In genomic region chr21:44960141-44961092, GRCh38 we compare ENCODE assay signal across 24 cellular contexts. TPM values are rescaled to one million over a fixed set of nuclear protein-coding genes. Genes with fewer than 3 reads are reported as not detected.
DNase-seq lines count a peak whose midpoint lies in the region; ATAC-seq, FAIRE-seq and TF ChIP-seq lines count a peak whose summit lies in the region.
"Had no signal": no experiment of that assay in that cellular context is flagged by ENCODE, and none has a peak within 500 bp of the region (broad histone marks: within the 10 kb centered on the region; RNA-seq: fewer than 3 reads in every experiment).

No MANE protein-coding gene starts in this region.

- H3K27me3 ChIP-seq in heart left ventricle (no peaks in the 10 kb centered on the region), endothelial cell of umbilical vein (ENCODE audit: control insufficient read depth in 2 of 2, insufficient read depth in 2 of 2, low read length in 2 of 2) (no peaks in the 10 kb centered on the region), uterus (no peaks in the 10 kb centered on the region)

- H3K27ac ChIP-seq in heart left ventricle: peak overlapping the region in 9 of 12 donors; percentile 15 to 86 (median 77)
- peak overlapping the region; percentile 25 for H3K27ac ChIP-seq in endothelial cell of umbilical vein (ENCODE audit: insufficient read depth, low read depth, low read length)
- H3K27ac ChIP-seq in uterus: peak overlapping the region; percentile 65 to 77
- H3K27ac ChIP-seq: C4-2B had no signal

- dilution Hi-C loops in endothelial cell of umbilical vein (cut with MboI; ENCODE audit: extremely low pct_ligation_motif_present, low sequenced_read_pairs): no loop called here

- no peak overlapping the region for H3K9ac ChIP-seq in endothelial cell of umbilical vein (replicated peaks; ENCODE audit: extremely low read depth, insufficient read depth, low read length)
- H3K9ac ChIP-seq: SK-N-SH had no signal

- H3K9me1 ChIP-seq in endothelial cell of umbilical vein (replicated peaks; ENCODE audit: control insufficient read depth, extremely low read depth, insufficient read depth, low read length): no peaks in the 10 kb centered on the region

- peaks cover 32% of the 10 kb centered on the region for H3K36me3 Mint-ChIP-seq in osteocyte (ENCODE audit: unreplicated experiment)

- H3K36me3 ChIP-seq in heart left ventricle (peaks cover 0 to 44% (median 6%) of the 10 kb centered on the region in 9 donors), endothelial cell of umbilical vein (ENCODE audit: control insufficient read depth in 2 of 2, extremely low read depth in 1 of 2, insufficient read depth in 2 of 2, low read length in 2 of 2) (peaks cover 5 to 10% of the 10 kb centered on the region in 2 experiments), uterus (no peaks in the 10 kb centered on the region)

- H3K79me2 ChIP-seq in endothelial cell of umbilical vein (ENCODE audit: control insufficient read depth, insufficient read depth, low read length): peaks cover 27% of the 10 kb centered on the region

- no peak overlapping the region for H2AFZ ChIP-seq in endothelial cell of umbilical vein (ENCODE audit: low read depth, low read length)

- POLR2A ChIA-PET in endothelial cell of umbilical vein (lab: Charles Lee): no interaction called here

- WGBS in heart left ventricle, 4 donors: 91 to 92% (median 91%) methylated on average over 22 to 23 of the region's 23 CpGs

- no peak overlapping the region for H3K4me3 ChIP-seq in heart left ventricle
- H3K4me3 ChIP-seq in endothelial cell of umbilical vein (replicated peaks in 1 of 3; ENCODE audit: insufficient read depth in 1 of 3, low read depth in 1 of 3, low read length in 3 of 3): no peak overlapping the region
- no peak overlapping the region for H3K4me3 ChIP-seq in uterus

- no peak for ATAC-seq in heart left ventricle
- ATAC-seq in HG03432 (IDR thresholded peaks at IDR 0.05; ENCODE audit: unreplicated experiment): no peak
- no peak for ATAC-seq in HG03520 (IDR thresholded peaks at IDR 0.05; ENCODE audit: unreplicated experiment)
- ATAC-seq: activated T-helper 17 cell treated with anti-CD3 and anti-CD28 coated beads, Interleukin-2, amount 50 U/mL, for 72 hours; stimulated activated naive CD8-positive, alpha-beta T cell treated with anti-CD3 and anti-CD28 coated beads, Interleukin-15, amount 100 ng/mL, for 72 hours had no signal

- peak overlapping the region; percentile 56 for H3K27ac Mint-ChIP-seq in osteocyte (ENCODE audit: unreplicated experiment)
- H3K27ac Mint-ChIP-seq: activated naive CD8-positive, alpha-beta T cell treated with anti-CD3 and anti-CD28 coated beads, Interleukin-2, amount 10 ng/mL, durations not matched to agents 7 days and 5 days; activated T-helper 17 cell treated with anti-CD3 and anti-CD28 coated beads, Interleukin-2, amount 50 U/mL, for 72 hours had no signal

- no TSS peak for BruUV-seq in endothelial cell of umbilical vein (replicated peaks; lab: Mats Ljungman, UMichigan)

- FAIRE-seq in endothelial cell of umbilical vein (lab: Jason Lieb, UNC): no peak
- FAIRE-seq: GM12891, keratinocyte had no signal

- CTCF ChIA-PET in endothelial cell of umbilical vein (lab: Charles Lee): interaction anchor here (0.9 to 6.5 kb wide), 4 partner anchors 11 to 177 kb away, joined by 3 to 52 read pairs (median 36); no protein-coding TSS in a partner anchor

- H3K4me2 ChIP-seq in endothelial cell of umbilical vein (ENCODE audit: insufficient read depth, low read length): no peak overlapping the region
- H3K4me2 ChIP-seq: SK-N-SH had no signal

- H3K9me3 Mint-ChIP-seq in osteocyte (ENCODE audit: unreplicated experiment): no peaks in the 10 kb centered on the region
- H3K9me3 Mint-ChIP-seq: activated naive CD8-positive, alpha-beta T cell treated with anti-CD3 and anti-CD28 coated beads, Interleukin-2, amount 10 ng/mL, durations not matched to agents 7 days and 5 days; activated T-helper 17 cell treated with anti-CD3 and anti-CD28 coated beads, Interleukin-2, amount 50 U/mL, for 72 hours; stimulated activated naive CD8-positive, alpha-beta T cell treated with anti-CD3 and anti-CD28 coated beads, Interleukin-15, amount 100 ng/mL, for 72 hours had no signal

- DNase-seq in heart left ventricle: peak in 2 of 5 donors; percentile 23 to 44
- DNase-seq in cardiac septum (ENCODE audit: low spot score): no peak
- DNase-seq in endothelial cell of umbilical vein (ENCODE audit: low read depth, low spot score): no peak
- no peak for DNase-seq in osteocyte (ENCODE audit: extremely low spot score, unreplicated experiment)
- no peak for DNase-seq in uterus
- no peak for DNase-seq in NCI-H2171 treated with DMSO at 0.1 percent for 48 hours (lab: John Stamatoyannopoulos, UW)
- DNase-seq: 8988T; activated CD4-positive, alpha-beta T cell treated with anti-CD3 and anti-CD28 coated beads for 1 hour; activated naive CD8-positive, alpha-beta T cell treated with anti-CD3 and anti-CD28 coated beads, Interleukin-2, amount 10 ng/mL, durations not matched to agents 7 days and 5 days; GF-D8; Karpas-422; midbrain; NCI-H1092 treated with DMSO at 0.1 percent for 48 hours; NCI-H2107; NCI-H526; SK-N-SH; stimulated activated CD4-positive, alpha-beta T cell treated with anti-CD3 and anti-CD28 coated beads, Interleukin-1b, Interleukin-23, amount 100 ng/mL, for 48 hours; stimulated activated naive CD8-positive, alpha-beta T cell treated with anti-CD3 and anti-CD28 coated beads, Interleukin-15, amount 100 ng/mL, for 72 hours had no signal

- intact Hi-C loops in heart left ventricle (cut with DNase I): loop anchor here in 1 of 10 donors (5.0 kb wide), 1 partner anchor 57 kb away; no protein-coding TSS in a partner anchor
- intact Hi-C loops in cardiac septum (cut with DNase I): no loop called here
- intact Hi-C loops in endothelial cell of umbilical vein (cut with micrococcal nuclease): no loop called here
- intact Hi-C loops in uterus (cut with DNase I; ENCODE audit: low total_unique reads): no loop called here

- H3K27me3 Mint-ChIP-seq in osteocyte (ENCODE audit: unreplicated experiment): no peaks in the 10 kb centered on the region
- H3K27me3 Mint-ChIP-seq: activated naive CD8-positive, alpha-beta T cell treated with anti-CD3 and anti-CD28 coated beads, Interleukin-2, amount 10 ng/mL, durations not matched to agents 7 days and 5 days; activated T-helper 17 cell treated with anti-CD3 and anti-CD28 coated beads, Interleukin-2, amount 50 U/mL, for 72 hours; stimulated activated naive CD8-positive, alpha-beta T cell treated with anti-CD3 and anti-CD28 coated beads, Interleukin-15, amount 100 ng/mL, for 72 hours had no signal

- TF ChIP-seq POLR2A in heart left ventricle (IDR thresholded peaks at IDR 0.05) (no peak), endothelial cell of umbilical vein (IDR thresholded peaks at IDR 0.05; ENCODE audit: low read depth, low read length) (no peak), uterus (IDR thresholded peaks at IDR 0.05) (no peak)

- H3K4me1 Mint-ChIP-seq in osteocyte (ENCODE audit: unreplicated experiment): peaks cover 88% of the 10 kb centered on the region

- no peak for TF ChIP-seq CTCF in heart left ventricle (IDR thresholded peaks at IDR 0.05)
- no peak for TF ChIP-seq CTCF in endothelial cell of umbilical vein (IDR thresholded peaks at IDR 0.05; ENCODE audit: extremely low read depth in 1 of 2, insufficient read depth in 1 of 2, low read depth in 1 of 2, low read length in 2 of 2)
- no peak for TF ChIP-seq CTCF in osteocyte (IDR thresholded peaks at IDR 0.05)
- TF ChIP-seq CTCF in uterus (IDR thresholded peaks at IDR 0.05): no peak

- H3K4me1 ChIP-seq in heart left ventricle: peaks cover 13 to 86% (median 51%) of the 10 kb centered on the region in 12 donors
- H3K4me1 ChIP-seq in endothelial cell of umbilical vein (ENCODE audit: control insufficient read depth, extremely low read depth, insufficient read depth, low read length): peaks cover 42% of the 10 kb centered on the region
- peaks cover 10 to 24% of the 10 kb centered on the region in 2 donors for H3K4me1 ChIP-seq in uterus

- no peaks in the 10 kb centered on the region for H4K20me1 ChIP-seq in endothelial cell of umbilical vein (replicated peaks; ENCODE audit: control insufficient read depth, extremely low read depth, insufficient read depth, low read length)

- H3K4me3 Mint-ChIP-seq in osteocyte (ENCODE audit: unreplicated experiment): no peak overlapping the region
- H3K4me3 Mint-ChIP-seq: activated naive CD8-positive, alpha-beta T cell treated with anti-CD3 and anti-CD28 coated beads, Interleukin-2, amount 10 ng/mL, durations not matched to agents 7 days and 5 days; activated T-helper 17 cell treated with anti-CD3 and anti-CD28 coated beads, Interleukin-2, amount 50 U/mL, for 72 hours; stimulated activated naive CD8-positive, alpha-beta T cell treated with anti-CD3 and anti-CD28 coated beads, Interleukin-15, amount 100 ng/mL, for 72 hours had no signal

- H3K9me3 ChIP-seq in heart left ventricle: no peaks in the 10 kb centered on the region
- H3K9me3 ChIP-seq in endothelial cell of umbilical vein (replicated peaks; ENCODE audit: control insufficient read depth, insufficient read depth, low read length): no peaks in the 10 kb centered on the region
- no peaks in the 10 kb centered on the region for H3K9me3 ChIP-seq in uterus
- H3K9me3 ChIP-seq: SK-N-SH had no signal

RNA-seq across cellular contexts. Expression of gene SLX9, which starts 20.6 kb away (rescaled TPM):
- total RNA-seq in heart left ventricle (10 to 100 TPM; 38.5 to 53.1 (median 47.1) TPM), cardiac septum (35.8 TPM), endothelial cell of umbilical vein (46.4 and 50.6 TPM in 2 replicates), osteocyte (30.4 and 33.1 TPM in 2 replicates), uterus (10 to 100 TPM in 2 of 4 donors, 1 to 10 TPM in 1, not detected in 1; 8.6 to 24.3 (median 10.5) TPM)
- polyA plus RNA-seq in heart left ventricle (10 to 100 TPM; 63.8 to 77.8 TPM), endothelial cell of umbilical vein (27.0 and 27.7 TPM in 2 replicates)
- polyA plus RNA-seq in endothelial cell of umbilical vein (2011; cell fraction: cytosol; rRNA removed): 22.2 and 31.4 TPM in 2 replicates
- polyA plus RNA-seq in endothelial cell of umbilical vein (2011; cell fraction: nucleus; rRNA removed): 12.9 and 19.4 TPM in 2 replicates
- polyA plus RNA-seq in endothelial cell of umbilical vein (2012): 22.1 and 31.0 TPM in 2 replicates
- 5.8 and 7.4 TPM in 2 replicates for polyA minus RNA-seq in endothelial cell of umbilical vein
- 43.1 TPM for polyA minus RNA-seq in endothelial cell of umbilical vein (2011; cell fraction: cytosol; rRNA and poly(A)+ RNA removed)
- 2.3 and 5.7 TPM in 2 replicates for polyA minus RNA-seq in endothelial cell of umbilical vein (2011; cell fraction: nucleus; rRNA and poly(A)+ RNA removed)

RNA-seq across cellular contexts. Expression of gene ITGB2, which starts 39.7 kb away (rescaled TPM):
- total RNA-seq in heart left ventricle (100 to 1,000 TPM in 2 of 9 donors, 10 to 100 TPM in 5, 1 to 10 TPM in 2; 7.4 to 253 (median 27.7) TPM), cardiac septum (11.5 TPM), endothelial cell of umbilical vein (0.65 and 0.91 TPM in 2 replicates), osteocyte (0.62 and 1.1 TPM in 2 replicates), uterus (10 to 100 TPM; 20.2 to 46.8 (median 21.0) TPM)
- polyA plus RNA-seq in heart left ventricle (10 to 100 TPM in 1 of 2 donors, 1 to 10 TPM in 1; 6.1 to 12.3 TPM), endothelial cell of umbilical vein (0.39 and 0.59 TPM in 2 replicates)
- 0.26 and 0.87 TPM in 2 replicates for polyA plus RNA-seq in endothelial cell of umbilical vein (2011; cell fraction: cytosol; rRNA removed)
- 0.30 and 0.48 TPM in 2 replicates for polyA plus RNA-seq in endothelial cell of umbilical vein (2011; cell fraction: nucleus; rRNA removed)
- polyA plus RNA-seq in endothelial cell of umbilical vein (2012): 0.94 and 1.9 TPM in 2 replicates
- 0.19 TPM in 1 of 2 replicates, not detected in the other for polyA minus RNA-seq in endothelial cell of umbilical vein
- 0.72 TPM for polyA minus RNA-seq in endothelial cell of umbilical vein (2011; cell fraction: cytosol; rRNA and poly(A)+ RNA removed)
- polyA minus RNA-seq in endothelial cell of umbilical vein (2011; cell fraction: nucleus; rRNA and poly(A)+ RNA removed): 0.58 TPM in 1 of 2 replicates, not detected in the other

Comparison
In these comparisons a context has a peak if more than half of its experiments do, and no peak if none do; other contexts are left out.
1. H3K27ac ChIP-seq: peak in every context shown above with its lines; median percentile 77 in heart left ventricle; 71 in uterus; 25 in endothelial cell of umbilical vein.